ENCODE assay signal across 18 cellular contexts in genomic region chr7:38284553-38284952, GRCh38.
"Had no signal": no experiment of that assay in that cellular context is flagged by ENCODE, and none has a peak within 500 bp of the region (broad histone marks: within the 10 kb centered on the region; RNA-seq: fewer than 3 reads in every experiment).

No MANE protein-coding gene starts in this region.

- H3K4me2 ChIP-seq: hepatocyte had no signal

- H3K4me3 Mint-ChIP-seq: activated naive CD8-positive, alpha-beta T cell treated with anti-CD3 and anti-CD28 coated beads for 36 hours; memory B cell; nephron progenitor cell; T-helper 2 cell treated with Interferon-gamma antibody and Interleukin-4, amounts not matched to agents 5 μg/mL and 100 μg/mL, for 36 hours had no signal

- H3K9me3 Mint-ChIP-seq: activated naive CD8-positive, alpha-beta T cell treated with anti-CD3 and anti-CD28 coated beads for 36 hours; memory B cell; nephron progenitor cell; T-helper 2 cell treated with Interferon-gamma antibody and Interleukin-4, amounts not matched to agents 5 μg/mL and 100 μg/mL, for 36 hours had no signal

- H3K27me3 ChIP-seq: brain microvascular endothelial cell, esophagus squamous epithelium, hepatocyte, left lung, right lobe of liver, thyroid gland had no signal

- H3K27ac ChIP-seq: brain microvascular endothelial cell, esophagus squamous epithelium, hepatocyte, left lung, psoas muscle, right lobe of liver, spleen, thyroid gland had no signal

- ATAC-seq: activated CD4-positive, CD25-positive, alpha-beta regulatory T cell treated with anti-CD3 and anti-CD28 coated beads, Interleukin-2, amount 50 U/mL, for 24 hours; left lung; psoas muscle; right lobe of liver had no signal

- H3K27me3 Mint-ChIP-seq: activated naive CD8-positive, alpha-beta T cell treated with anti-CD3 and anti-CD28 coated beads for 36 hours had no signal

- H3K4me3 ChIP-seq: esophagus squamous epithelium, hepatocyte, left lung, psoas muscle, right lobe of liver, spleen, thyroid gland had no signal

- H3K27ac Mint-ChIP-seq: activated naive CD8-positive, alpha-beta T cell treated with anti-CD3 and anti-CD28 coated beads for 36 hours; memory B cell; nephron progenitor cell; T-helper 2 cell treated with Interferon-gamma antibody and Interleukin-4, amounts not matched to agents 5 μg/mL and 100 μg/mL, for 36 hours had no signal

- H3K9me3 ChIP-seq: esophagus squamous epithelium, left lung, psoas muscle, right lobe of liver, spleen, thyroid gland had no signal

- H3K36me3 Mint-ChIP-seq: activated naive CD8-positive, alpha-beta T cell treated with anti-CD3 and anti-CD28 coated beads for 36 hours; memory B cell had no signal

- H3K36me3 ChIP-seq: brain microvascular endothelial cell, esophagus squamous epithelium, left lung, right lobe of liver, spleen, thyroid gland had no signal

- DNase-seq: activated CD4-positive, alpha-beta T cell treated with anti-CD3 and anti-CD28 coated beads, Interleukin-2, amount 50 U/mL, for 1 hour; activated CD8-positive, alpha-beta memory T cell treated with anti-CD3 and anti-CD28 coated beads for 24 hours; activated gamma-delta T cell treated with Interleukin-2 at 50 U/mL for 16 hours; activated naive CD8-positive, alpha-beta T cell treated with anti-CD3 and anti-CD28 coated beads for 36 hours; brain microvascular endothelial cell; cortex of kidney; effector CD8-positive, alpha-beta T cell; esophagus squamous epithelium; left lung; nephron progenitor cell; psoas muscle; right lobe of liver; spleen; thyroid gland had no signal

- H3K4me1 ChIP-seq: esophagus squamous epithelium, psoas muscle, right lobe of liver had no signal

- H3K4me1 Mint-ChIP-seq: activated naive CD8-positive, alpha-beta T cell treated with anti-CD3 and anti-CD28 coated beads for 36 hours had no signal
